Comparison of ENCODE assay signal across 8 cellular contexts in the genomic region with DNA sequence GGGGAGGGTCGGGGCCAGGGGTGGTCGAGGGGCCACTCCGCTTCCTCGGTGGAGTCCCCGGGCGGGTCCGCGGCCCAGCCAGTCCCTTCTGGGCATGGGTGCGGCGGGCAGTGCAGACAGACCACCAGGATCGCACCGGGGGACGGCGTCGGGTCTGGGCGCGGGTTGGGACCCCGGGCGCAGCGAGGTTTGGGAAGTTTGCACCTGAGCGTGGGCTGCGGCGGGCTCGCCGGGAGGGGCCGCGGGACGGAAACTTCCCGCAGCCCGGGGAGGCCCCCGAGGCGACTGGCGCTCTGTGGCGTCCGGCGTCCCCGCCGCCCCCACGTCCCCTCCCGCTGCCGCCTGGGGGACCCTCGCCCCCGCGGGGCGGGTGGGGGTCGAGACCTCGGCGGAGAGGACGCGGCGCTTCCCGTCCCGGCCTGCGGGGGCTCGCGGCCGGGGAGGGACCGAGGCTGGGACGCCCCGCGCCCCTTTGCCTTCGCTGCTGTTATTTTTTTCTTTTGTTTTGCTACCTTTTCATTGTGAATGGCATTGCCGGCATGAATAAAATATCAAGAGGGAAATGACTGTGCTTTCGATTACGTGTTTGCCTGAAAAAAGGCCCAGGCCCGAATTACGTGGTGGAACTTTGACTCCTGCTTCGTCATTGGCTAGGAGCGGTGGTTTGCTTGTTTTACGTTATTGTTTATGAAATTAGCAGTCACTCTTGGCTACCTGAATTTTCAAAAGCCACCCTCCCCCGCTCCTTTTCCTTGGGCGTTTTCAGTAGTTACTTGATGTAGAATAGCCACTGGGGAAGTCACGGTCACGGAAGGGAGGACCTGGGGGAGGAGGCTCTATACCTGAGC. TPM values are rescaled to one million over a fixed set of nuclear protein-coding genes. Genes with fewer than 3 reads are reported as not detected.
DNase-seq lines count a peak whose midpoint lies in the region; ATAC-seq and TF ChIP-seq lines count a peak whose summit lies in the region.

No MANE protein-coding gene starts in this region.

- DNase-seq in BE2C (peak; percentile 32), left cardiac atrium (peak; percentile 45), retina (peak; percentile 68), hepatic stellate cell (ENCODE audit: low spot score) (no peak)
- peak; percentile 53 for DNase-seq in activated naive CD8-positive, alpha-beta T cell treated with anti-CD3 and anti-CD28 coated beads, Interleukin-2, amount 50 U/mL, for 16 hours (ENCODE audit: low read depth, low spot score)

- intact Hi-C loops in left cardiac atrium (cut with DNase I), result loop anchor here in 1 of 2 donors (5.0 kb wide), 1 partner anchor 66 kb away; no protein-coding TSS in a partner anchor

- H3K27me3 ChIP-seq in BE2C (no peaks in the 10 kb centered on the region), SU-DHL-6 (ENCODE audit: low read length) (no peaks in the 10 kb centered on the region)

- H4K20me1 ChIP-seq in SU-DHL-6 (ENCODE audit: low read depth, low read length), result no peaks in the 10 kb centered on the region; the same call in 1 of the 2 replicates

- H3K9me3 ChIP-seq in BE2C (no peaks in the 10 kb centered on the region), SU-DHL-6 (ENCODE audit: insufficient read depth, low read length) (no peaks in the 10 kb centered on the region)

- H3K36me3 ChIP-seq in BE2C, result no peaks in the 10 kb centered on the region
- no peaks in the 10 kb centered on the region for H3K36me3 ChIP-seq in SU-DHL-6 (ENCODE audit: low read length)

- peak overlapping the region; percentile 77 for H3K4me3 ChIP-seq in BE2C (ENCODE audit: low read depth, low read length)
- peak overlapping the region; percentile 42 for H3K4me3 ChIP-seq in SU-DHL-6 (ENCODE audit: insufficient read depth, low read length, poor library complexity, severe bottlenecking)

- no peak overlapping the region for H3K27ac ChIP-seq in SU-DHL-6 (ENCODE audit: low read depth, low read length)

- H3K4me1 ChIP-seq in BE2C, result no peaks in the 10 kb centered on the region

- H3K9me2 ChIP-seq in SU-DHL-6 (replicated peaks; ENCODE audit: insufficient read depth, low read length), result no peaks in the 10 kb centered on the region

- H3F3A ChIP-seq in SU-DHL-6 (ENCODE audit: insufficient read depth), result no peaks in the 10 kb centered on the region

- H3K4me2 ChIP-seq in SU-DHL-6 (ENCODE audit: low read depth, low read length, poor library complexity, severe bottlenecking), result peak overlapping the region; percentile 53

- H3K79me2 ChIP-seq in SU-DHL-6 (ENCODE audit: insufficient read depth, low read length), result no peaks in the 10 kb centered on the region

- peak; percentile 30 for ATAC-seq in GM19328 (IDR thresholded peaks at IDR 0.05; ENCODE audit: unreplicated experiment)
- ATAC-seq in HG03457 (IDR thresholded peaks at IDR 0.05; ENCODE audit: unreplicated experiment), result peak; percentile 27
- ATAC-seq in left cardiac atrium, result peak; percentile 53 to 54

- TF ChIP-seq CTCF in BE2C (IDR thresholded peaks at IDR 0.05; ENCODE audit: low read depth, low read length) (no peak), SU-DHL-6 (IDR thresholded peaks at IDR 0.05; ENCODE audit: insufficient read depth, low read length, poor library complexity, severe bottlenecking) (no peak)

- no peak overlapping the region for H2AFZ ChIP-seq in SU-DHL-6 (ENCODE audit: low read depth, low read length, severe bottlenecking)

- no peak overlapping the region for H3K9ac ChIP-seq in SU-DHL-6 (ENCODE audit: low read length)

RNA-seq across cellular contexts. Expression of gene SNX9, which starts 0.7 kb away (rescaled TPM):
- polyA plus RNA-seq in BE2C (2012; ENCODE audit: insufficient read depth, insufficient read length, low read depth), result 16.1 TPM
- 10 to 100 TPM; 37.7 to 39.9 TPM for total RNA-seq in left cardiac atrium
